In the genomic region with DNA sequence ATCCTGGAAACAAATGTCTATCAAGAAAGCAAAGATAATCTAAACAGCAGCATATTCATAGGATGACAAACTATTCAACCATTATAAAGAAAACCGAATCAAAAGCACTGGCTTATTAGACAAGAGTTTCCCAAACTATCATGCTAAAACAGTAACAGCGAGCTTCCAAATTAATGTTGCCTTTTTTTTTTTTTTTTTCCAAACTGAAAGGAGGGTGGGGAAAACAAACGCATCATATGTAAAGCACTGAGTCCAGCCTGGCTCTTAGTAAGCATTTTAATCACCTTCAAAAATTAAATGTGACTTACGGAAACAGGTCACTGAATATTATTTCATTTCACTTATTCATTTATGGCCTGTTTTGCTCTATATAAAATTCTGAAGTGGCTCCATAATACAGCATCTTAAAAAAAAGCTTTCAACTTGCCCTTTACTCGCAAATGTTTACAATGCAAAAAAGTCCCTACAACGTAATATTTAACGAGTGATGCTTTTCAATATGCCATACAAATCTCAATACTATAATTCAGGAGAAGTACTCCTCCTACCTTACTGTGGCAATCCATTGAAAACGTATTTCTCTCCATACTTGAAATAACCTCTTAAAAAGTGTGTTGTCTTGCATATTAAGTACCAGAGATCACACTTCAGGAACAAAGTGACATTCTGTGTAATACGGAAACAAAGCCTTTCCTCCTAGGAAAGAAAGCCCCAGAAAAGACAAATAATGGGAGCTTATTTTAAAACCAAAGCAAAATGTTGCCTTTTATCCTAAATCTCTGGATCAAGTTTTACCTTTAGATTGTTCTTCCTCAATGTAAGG, we compare ENCODE assay signal across 10 cellular contexts. TPM values are rescaled to one million over a fixed set of nuclear protein-coding genes. Genes with fewer than 3 reads are reported as not detected.
DNase-seq lines count a peak whose midpoint lies in the region; ATAC-seq, FAIRE-seq and TF ChIP-seq lines count a peak whose summit lies in the region.
"Had no signal": no experiment of that assay in that cellular context is flagged by ENCODE, and none has a peak within 500 bp of the region (broad histone marks: within the 10 kb centered on the region; RNA-seq: fewer than 3 reads in every experiment).

No MANE protein-coding gene starts in this region.

- in situ Hi-C loops in HepG2 (cut with HindIII; ENCODE audit: extremely low pct_ligation_motif_present, low pct_unique_long_range_greater_than_20kb): no loop called here

- peak overlapping the region; percentile 81 for H3K4me2 ChIP-seq in HepG2 (ENCODE audit: low read depth, low read length)
- no peak overlapping the region for H3K4me2 ChIP-seq in Karpas-422 (ENCODE audit: low read depth, low read length, poor library complexity, severe bottlenecking)

- 25% methylated on average over 9 of the region's 9 CpGs for WGBS in HepG2 (ENCODE audit: low lambda C conversion rate)
- WGBS in stomach, 5 donors: 20 to 31% (median 23%) methylated on average over 9 of the region's 9 CpGs

- FAIRE-seq in HepG2 (lab: Jason Lieb, UNC): no peak

- H3K4me1 Mint-ChIP-seq in HFFc6 (ENCODE audit: low read depth): peaks cover 60% of the 10 kb centered on the region
- H3K4me1 Mint-ChIP-seq in activated naive CD8-positive, alpha-beta T cell treated with anti-CD3 and anti-CD28 coated beads for 36 hours: peaks cover 3% of the 10 kb centered on the region

- H3K36me3 Mint-ChIP-seq in HFFc6 (ENCODE audit: low read depth): peaks cover 8% of the 10 kb centered on the region
- H3K36me3 Mint-ChIP-seq in activated naive CD8-positive, alpha-beta T cell treated with anti-CD3 and anti-CD28 coated beads for 36 hours: peaks cover 3% of the 10 kb centered on the region

- H3K9me3 ChIP-seq in HepG2 (ENCODE audit: low read length) (no peaks in the 10 kb centered on the region), stomach (no peaks in the 10 kb centered on the region), Karpas-422 (ENCODE audit: low read length) (peaks cover 7% of the 10 kb centered on the region)

- peak overlapping the region; percentile 67 for H3K27ac ChIP-seq in caudate nucleus (ENCODE audit: low read depth, low read length)
- H3K27ac ChIP-seq in HepG2 (ENCODE audit: extremely low read length, insufficient read depth, low read length): peak overlapping the region; percentile 76
- H3K27ac ChIP-seq in stomach: peak overlapping the region in 4 of 5 donors; percentile 95 to 99 (median 99)
- no peak overlapping the region for H3K27ac ChIP-seq in Karpas-422 (ENCODE audit: low read length)

- no peak for DNase-seq in HFFc6
- DNase-seq in caudate nucleus (lab: John Stamatoyannopoulos, UW): no peak
- DNase-seq in HepG2 (ENCODE audit: low spot score): no peak
- no peak for DNase-seq in stomach
- DNase-seq in LoVo (ENCODE audit: low spot score): no peak
- DNase-seq in activated naive CD8-positive, alpha-beta T cell treated with anti-CD3 and anti-CD28 coated beads for 36 hours: no peak
- no peak for DNase-seq in islet precursor cell
- no peak for DNase-seq in Karpas-422
- DNase-seq: activated CD8-positive, alpha-beta memory T cell treated with anti-CD3 and anti-CD28 coated beads, Interleukin-2, amount 50 U/mL, for 4 hours; Peyer's patch had no signal

- TF ChIP-seq CTCF in HFFc6 (IDR thresholded peaks at IDR 0.05) (no peak), HepG2 (CRISPR knock-in tag; IDR thresholded peaks at IDR 0.05) (no peak), stomach (IDR thresholded peaks at IDR 0.05) (no peak)

- POLR2A ChIA-PET in HepG2 (lab: Yijun Ruan, JAX): interaction anchor here (3.1 kb wide), 1 partner anchor 106 kb away, joined by 11 read pairs; no protein-coding TSS in a partner anchor

- H3K4me1 ChIP-seq in HepG2 (ENCODE audit: insufficient read depth, low read length): peaks cover 46% of the 10 kb centered on the region
- peaks cover 21 to 48% (median 36%) of the 10 kb centered on the region in 4 donors for H3K4me1 ChIP-seq in stomach
- H3K4me1 ChIP-seq in Karpas-422 (ENCODE audit: low read length): no peaks in the 10 kb centered on the region; the same call in 1 of the 2 replicates

- H2AFZ ChIP-seq in HepG2 (ENCODE audit: low read length): no peak overlapping the region
- H2AFZ ChIP-seq in Karpas-422 (ENCODE audit: low read length): no peak overlapping the region

- TSS peak; percentile 53 for BruUV-seq in HepG2 (replicated peaks; lab: Mats Ljungman, UMichigan)

- H3K27me3 Mint-ChIP-seq in HFFc6 (ENCODE audit: insufficient read depth): no peaks in the 10 kb centered on the region
- peaks cover 86% of the 10 kb centered on the region for H3K27me3 Mint-ChIP-seq in activated naive CD8-positive, alpha-beta T cell treated with anti-CD3 and anti-CD28 coated beads for 36 hours

- no peak for TF ChIP-seq EP300 in HepG2 (IDR thresholded peaks at IDR 0.05; ENCODE audit: low read depth in 2 of 2, low read length in 2 of 2)
- TF ChIP-seq EP300 in HepG2 (CRISPR knock-in tag; IDR thresholded peaks at IDR 0.05; ENCODE audit: borderline replicate concordance): no peak
- no peak for TF ChIP-seq EP300 in stomach (IDR thresholded peaks at IDR 0.05)

- TF ChIP-seq POLR2A in HepG2 (IDR thresholded peaks at IDR 0.05; ENCODE audit: insufficient read depth in 1 of 2, low read depth in 2 of 2, low read length in 2 of 2): no peak
- TF ChIP-seq POLR2A in stomach (IDR thresholded peaks at IDR 0.05): no peak

- H3K4me3 ChIP-seq in HepG2 (replicated peaks in 1 of 3; ENCODE audit: insufficient read depth in 1 of 3, low read depth in 2 of 3, low read length in 3 of 3): peak overlapping the region; percentile 81 to 90 (median 87); a peak in 5 of 6 replicates
- peak overlapping the region; percentile 63 to 80 (median 68) for H3K4me3 ChIP-seq in stomach
- H3K4me3 ChIP-seq in Karpas-422 (ENCODE audit: low read length): no peak overlapping the region

- H3K36me3 ChIP-seq in HepG2 (replicated peaks in 1 of 2; ENCODE audit: control insufficient read depth in 1 of 2, insufficient read depth in 2 of 2, low read length in 2 of 2) (no peaks in the 10 kb centered on the region), stomach (no peaks in the 10 kb centered on the region), Karpas-422 (ENCODE audit: insufficient read depth, low read length) (no peaks in the 10 kb centered on the region)
- H3K36me3 ChIP-seq: Peyer's patch had no signal

- TF ChIP-seq RAD21 in HepG2 (CRISPR knock-in tag; IDR thresholded peaks at IDR 0.05): no peak

- H3K9me2 ChIP-seq in Karpas-422 (replicated peaks; ENCODE audit: insufficient read depth, low read length): no peaks in the 10 kb centered on the region

- CTCF ChIA-PET in HepG2 (lab: Yijun Ruan, JAX; ENCODE audit: low intra/inter-chr PET ratio, low total read pairs): no interaction called here

- peak overlapping the region; percentile 94 for H3K4me3 Mint-ChIP-seq in HFFc6
- H3K4me3 Mint-ChIP-seq in activated naive CD8-positive, alpha-beta T cell treated with anti-CD3 and anti-CD28 coated beads for 36 hours: no peak overlapping the region

- H3K9me3 Mint-ChIP-seq in HFFc6: no peaks in the 10 kb centered on the region
- peaks cover 14% of the 10 kb centered on the region for H3K9me3 Mint-ChIP-seq in activated naive CD8-positive, alpha-beta T cell treated with anti-CD3 and anti-CD28 coated beads for 36 hours

- no peaks in the 10 kb centered on the region; a peak in 1 of 5 replicates for H3K27me3 ChIP-seq in HepG2 (ENCODE audit: control insufficient read depth in 1 of 2, insufficient read depth in 2 of 2, low read length in 2 of 2)
- peaks cover 0 to 20% (median 10%) of the 10 kb centered on the region in 3 donors for H3K27me3 ChIP-seq in stomach
- H3K27me3 ChIP-seq in Karpas-422 (ENCODE audit: low read length): no peaks in the 10 kb centered on the region
- H3K27me3 ChIP-seq: Peyer's patch had no signal

- H3K9ac ChIP-seq in HepG2 (ENCODE audit: insufficient read depth, low read depth, low read length) (peak overlapping the region; percentile 84), Karpas-422 (ENCODE audit: low read length) (no peak overlapping the region)

- H4K20me1 ChIP-seq in HepG2 (ENCODE audit: insufficient read depth, low read length): peaks cover 29% of the 10 kb centered on the region
- no peaks in the 10 kb centered on the region for H4K20me1 ChIP-seq in Karpas-422 (ENCODE audit: insufficient read depth, low read depth, low read length)

- peak overlapping the region; percentile 26; the same call in 1 of the 2 replicates for H3K27ac Mint-ChIP-seq in HFFc6
- no peak overlapping the region for H3K27ac Mint-ChIP-seq in activated naive CD8-positive, alpha-beta T cell treated with anti-CD3 and anti-CD28 coated beads for 36 hours

- H3K79me2 ChIP-seq in HepG2 (ENCODE audit: insufficient read depth, low read length) (peaks cover 60% of the 10 kb centered on the region), Karpas-422 (ENCODE audit: low read length) (no peaks in the 10 kb centered on the region)

- intact Hi-C loops in HepG2 (cut with micrococcal nuclease; ENCODE audit: unreplicated experiment): loop anchor here (5.0 to 10.0 kb wide), 4 partner anchors 43 to 155 kb away; no protein-coding TSS in a partner anchor
- intact Hi-C loops in stomach (cut with DNase I; ENCODE audit: low total_unique reads): no loop called here

- ATAC-seq in HepG2: no peak

RNA-seq across cellular contexts. Expression of a gene that starts 2.1 kb away (rescaled TPM):
- total RNA-seq in HFFc6 (2021; fragmentation: NEBNext Ultra II Directional; extraction: Animal tissue kit (Norgen Biotek cat#: 25700)): 10 to 100 TPM; 60.1 to 76.3 (median 70.4) TPM
- total RNA-seq in HepG2 (2016; rRNA removed; fragmentation: Illumina TruSeq; extraction: Trizol) (25.9 and 37.2 TPM in 2 replicates), stomach (100 to 1,000 TPM in 3 of 5 donors, 10 to 100 TPM in 2; 62.0 to 167 (median 107) TPM)
- total RNA-seq in HepG2 (2016; cell fraction: cytosol; rRNA removed; fragmentation: Illumina TruSeq; extraction: Trizol; ENCODE audit: low read depth): 16.0 and 19.2 TPM in 2 replicates
- 23.9 and 35.3 TPM in 2 replicates for total RNA-seq in HepG2 (2016; cell fraction: insoluble cytoplasmic fraction; rRNA removed; fragmentation: Illumina TruSeq; extraction: Trizol)
- total RNA-seq in HepG2 (2016; cell fraction: membrane; rRNA removed; fragmentation: Illumina TruSeq; extraction: Trizol): 14.1 and 17.3 TPM in 2 replicates
- 32.5 and 44.1 TPM in 2 replicates for total RNA-seq in HepG2 (2016; cell fraction: nucleus; rRNA removed; fragmentation: Illumina TruSeq; extraction: Trizol)
- polyA plus RNA-seq in HepG2 (2011; rRNA removed) (24.7 and 27.1 TPM in 2 replicates), stomach (10 to 100 TPM; 12.3 to 14.3 (median 13.0) TPM)
- 13.9 and 20.4 TPM in 2 replicates for polyA plus RNA-seq in HepG2 (2011; cell fraction: cytosol; rRNA removed)
- polyA plus RNA-seq in HepG2 (2011; cell fraction: nucleus; rRNA removed): 17.6 and 17.9 TPM in 2 replicates
- polyA plus RNA-seq in HepG2 (2012): 20.7 and 23.9 TPM in 2 replicates
- 0.76 and 0.90 TPM in 2 replicates for polyA plus RNA-seq in HepG2 (2016; cell fraction: cytosol; fragmentation: Illumina TruSeq; extraction: Trizol; ENCODE audit: low read depth)
- polyA plus RNA-seq in HepG2 (2016; cell fraction: insoluble cytoplasmic fraction; fragmentation: Illumina TruSeq; extraction: Trizol; ENCODE audit: low read depth): 33.8 and 36.8 TPM in 2 replicates
- polyA plus RNA-seq in HepG2 (2016; cell fraction: membrane; fragmentation: Illumina TruSeq; extraction: Trizol; ENCODE audit: low read depth): 2.9 and 3.8 TPM in 2 replicates
- polyA plus RNA-seq in HepG2 (2016; cell fraction: nucleus; fragmentation: Illumina TruSeq; extraction: Trizol; ENCODE audit: insufficient read depth, low read depth): 29.5 and 33.1 TPM in 2 replicates
- polyA minus RNA-seq in HepG2 (2011; rRNA and poly(A)+ RNA removed; ENCODE audit: low replicate concordance): 27.9 and 33.8 TPM in 2 replicates
- 24.0 and 34.0 TPM in 2 replicates for polyA minus RNA-seq in HepG2 (2011; cell fraction: cytosol; rRNA and poly(A)+ RNA removed)
- polyA minus RNA-seq in HepG2 (2011; cell fraction: nucleus; rRNA and poly(A)+ RNA removed): 74.8 and 91.5 TPM in 2 replicates
- total RNA-seq in activated naive CD8-positive, alpha-beta T cell treated with anti-CD3 and anti-CD28 coated beads for 36 hours: not detected
- total RNA-seq in Karpas-422 (2014; rRNA removed; shearing (Covaris generic); ENCODE audit: low replicate concordance): not detected in 2 replicates

Comparison
In these comparisons a context has a peak if more than half of its experiments do, and no peak if none do; other contexts are left out.
1. RNA of a gene that starts 2.1 kb away (total RNA-seq): 62.0 to 167 TPM in stomach, 60.1 to 76.3 TPM in HFFc6 and 14.1 to 44.1 TPM in HepG2; not detected in activated naive CD8-positive, alpha-beta T cell treated with anti-CD3 and anti-CD28 coated beads for 36 hours and not detected in Karpas-422; every median in the first group is over 10 times any median in the second.